In the genomic region with DNA sequence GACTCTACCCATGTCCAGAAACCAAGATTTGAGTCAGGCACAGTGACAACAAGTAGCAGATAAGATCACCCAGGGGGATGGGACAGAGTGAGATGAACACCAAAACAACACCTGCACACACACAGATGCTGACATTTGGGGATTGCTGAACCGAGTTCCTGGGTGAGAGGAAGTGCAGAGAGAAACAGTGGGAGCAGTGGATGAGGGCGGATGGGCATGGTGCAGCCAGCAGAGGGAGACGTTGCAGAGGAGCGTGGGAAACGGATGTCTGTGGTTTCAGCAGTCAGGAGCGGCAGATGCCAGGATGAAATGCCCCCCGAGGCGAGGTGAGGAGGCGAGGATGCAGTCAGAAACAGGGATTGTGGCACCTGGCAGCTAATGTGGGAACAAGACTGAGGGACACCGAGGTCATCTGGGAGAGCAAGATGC, we compare ENCODE assay signal across 8 cellular contexts.
DNase-seq lines count a peak whose midpoint lies in the region; ATAC-seq and TF ChIP-seq lines count a peak whose summit lies in the region.

No MANE protein-coding gene starts in this region.

- H3K27me3 ChIP-seq in CD4-positive, CD25-positive, alpha-beta regulatory T cell (ENCODE audit: control insufficient read depth, insufficient read depth, low read length), result no peaks in the 10 kb centered on the region
- H3K27me3 ChIP-seq in psoas muscle (ENCODE audit: insufficient read depth in 3 of 3, low read length in 2 of 3), result no peaks in the 10 kb centered on the region

- intact Hi-C loops in psoas muscle (cut with DNase I), result no loop called here

- H3K9me3 Mint-ChIP-seq in CD4-positive, CD25-positive, alpha-beta regulatory T cell, result peaks cover 0 to 4% (median 0%) of the 10 kb centered on the region in 7 donors

- H3K36me3 ChIP-seq in CD4-positive, CD25-positive, alpha-beta regulatory T cell (ENCODE audit: control insufficient read depth, insufficient read depth, low read length), result no peaks in the 10 kb centered on the region
- peaks cover 0 to 3% of the 10 kb centered on the region in 2 donors for H3K36me3 ChIP-seq in psoas muscle (ENCODE audit: insufficient read depth in 1 of 2, low read depth in 1 of 2)

- H3K27me3 Mint-ChIP-seq in CD4-positive, CD25-positive, alpha-beta regulatory T cell, result no peaks in the 10 kb centered on the region
- no peaks in the 10 kb centered on the region for H3K27me3 Mint-ChIP-seq in T-helper 17 cell

- H3K4me3 Mint-ChIP-seq in CD4-positive, CD25-positive, alpha-beta regulatory T cell, result peak overlapping the region in 1 of 4 donors; percentile 51
- H3K4me3 Mint-ChIP-seq in T-helper 17 cell, result peak overlapping the region; percentile 78

- H3K4me1 ChIP-seq in CD4-positive, CD25-positive, alpha-beta regulatory T cell (ENCODE audit: control insufficient read depth, insufficient read depth, low read length, poor library complexity, severe bottlenecking), result peaks cover 9% of the 10 kb centered on the region
- no peaks in the 10 kb centered on the region for H3K4me1 ChIP-seq in psoas muscle

- no peak overlapping the region for H3K27ac ChIP-seq in CD4-positive, CD25-positive, alpha-beta regulatory T cell (ENCODE audit: insufficient read depth, low read length, poor library complexity, severe bottlenecking)
- no peak overlapping the region for H3K27ac ChIP-seq in psoas muscle

- peaks cover 45% of the 10 kb centered on the region for H3K36me3 Mint-ChIP-seq in CD4-positive, CD25-positive, alpha-beta regulatory T cell
- peaks cover 3% of the 10 kb centered on the region for H3K36me3 Mint-ChIP-seq in T-helper 17 cell (ENCODE audit: low read depth)

- 70 to 85% (median 77%) methylated on average over 10 of the region's 10 CpGs for WGBS in psoas muscle, 3 donors

- no peak overlapping the region for H3K4me3 ChIP-seq in CD4-positive, CD25-positive, alpha-beta regulatory T cell (ENCODE audit: low read depth, low read length)
- H3K4me3 ChIP-seq in psoas muscle, result no peak overlapping the region

- peaks cover 6 to 52% (median 8%) of the 10 kb centered on the region in 4 donors for H3K4me1 Mint-ChIP-seq in CD4-positive, CD25-positive, alpha-beta regulatory T cell
- H3K4me1 Mint-ChIP-seq in T-helper 17 cell, result peaks cover 25% of the 10 kb centered on the region

- no peak for TF ChIP-seq CTCF in psoas muscle (IDR thresholded peaks at IDR 0.05)

- peak overlapping the region; percentile 87 to 90 (median 89) for H3K27ac Mint-ChIP-seq in CD4-positive, CD25-positive, alpha-beta regulatory T cell
- H3K27ac Mint-ChIP-seq in T-helper 17 cell, result peak overlapping the region; percentile 41

- H3K9me3 ChIP-seq in CD4-positive, CD25-positive, alpha-beta regulatory T cell (ENCODE audit: control insufficient read depth in 2 of 2, low read length in 2 of 2), result no peaks in the 10 kb centered on the region
- H3K9me3 ChIP-seq in T-helper 17 cell (ENCODE audit: control insufficient read depth, low read length, poor library complexity, severe bottlenecking) (no peaks in the 10 kb centered on the region), psoas muscle (no peaks in the 10 kb centered on the region)

- peak in 2 of 3 donors; percentile 18 to 33 for DNase-seq in CD4-positive, CD25-positive, alpha-beta regulatory T cell
- DNase-seq in T-helper 17 cell, result no peak
- peak; percentile 63 for DNase-seq in iPS-NIHi7 (ENCODE audit: extremely low spot score)
- no peak for DNase-seq in HuH-7.5 (ENCODE audit: low spot score)
- DNase-seq in CD1c-positive myeloid dendritic cell (ENCODE audit: extremely low spot score), result no peak
- no peak for DNase-seq in psoas muscle

- no peak for ATAC-seq in CD4-positive, CD25-positive, alpha-beta regulatory T cell (ENCODE audit: low read depth in 2 of 2)
- ATAC-seq in GM19438 (IDR thresholded peaks at IDR 0.05; ENCODE audit: low read depth, unreplicated experiment) (peak; percentile 53), T-helper 17 cell (no peak), psoas muscle (no peak), HG02973 (IDR thresholded peaks at IDR 0.05; ENCODE audit: unreplicated experiment) (no peak)

Comparison
In these comparisons a context has a peak if more than half of its experiments do, and no peak if none do; other contexts are left out.
1. DNase-seq: peak in CD4-positive, CD25-positive, alpha-beta regulatory T cell (2 of 3) and iPS-NIHi7 (single experiment); none in T-helper 17 cell (0 of 3), HuH-7.5 (single experiment), CD1c-positive myeloid dendritic cell (single experiment) and psoas muscle (0 of 2).